Comparison of ENCODE assay signal across 15 cellular contexts in the genomic region with DNA sequence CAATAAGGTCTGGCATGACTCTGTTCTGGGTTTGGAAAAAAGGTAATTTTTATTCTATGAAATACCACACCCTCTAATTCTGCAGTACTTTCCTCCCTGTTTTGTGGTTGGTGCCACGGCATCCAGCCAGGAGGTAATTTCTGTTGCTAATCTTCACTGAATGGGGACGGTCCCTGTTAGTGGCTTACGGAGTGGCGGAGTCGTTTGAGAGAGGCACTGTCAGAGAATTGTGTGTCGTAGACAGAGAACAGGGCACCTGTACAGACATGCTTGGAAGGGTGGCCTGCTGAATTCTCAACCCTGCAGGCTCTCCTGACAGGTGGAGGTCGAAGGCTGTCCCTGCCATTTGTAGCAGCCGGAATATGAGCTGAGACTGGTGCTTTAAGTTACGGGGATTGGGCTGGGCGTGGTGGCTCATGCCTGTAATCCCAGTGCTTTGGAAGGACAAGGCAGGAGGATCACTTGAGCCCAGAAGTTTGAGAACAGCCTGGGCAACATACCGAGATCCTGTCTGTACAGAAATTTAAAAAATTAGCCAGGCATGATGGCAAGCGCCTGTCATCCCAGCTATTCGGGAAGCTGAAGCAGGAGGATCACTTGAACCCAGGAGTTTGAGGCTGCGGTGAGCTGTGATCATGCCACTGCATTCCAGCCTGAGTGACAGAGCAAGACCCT. TPM values are rescaled to one million over a fixed set of nuclear protein-coding genes. Genes with fewer than 3 reads are reported as not detected.
A peak's percentile ranks its signal among the peaks of the same experiment; 100 is the strongest.
DNase-seq lines count a peak whose midpoint lies in the region; ATAC-seq and TF ChIP-seq lines count a peak whose summit lies in the region.
"Had no signal": no experiment of that assay in that cellular context is flagged by ENCODE, and none has a peak within 500 bp of the region (broad histone marks: within the 10 kb centered on the region; RNA-seq: fewer than 3 reads in every experiment).

No MANE protein-coding gene starts in this region.

- POLR2A ChIA-PET in CD4-positive, alpha-beta T cell (lab: Charles Lee), result no interaction called here

- H3K27ac ChIP-seq in CD4-positive, alpha-beta T cell (ENCODE audit: low read depth, low read length), result no peak overlapping the region
- H3K27ac ChIP-seq in prostate gland, result peak overlapping the region; percentile 58 to 69
- H3K27ac ChIP-seq: brain microvascular endothelial cell, neural progenitor cell had no signal

- TF ChIP-seq POLR2A in prostate gland (IDR thresholded peaks at IDR 0.05), result no peak

- H3K4me3 ChIP-seq in prostate gland, result no peak overlapping the region
- H3K4me3 ChIP-seq: neural progenitor cell had no signal

- CTCF ChIA-PET in CD4-positive, alpha-beta T cell (lab: Charles Lee), result interaction anchor here (0.6 to 0.7 kb wide), 2 partner anchors 43 to 226 kb away, joined by 3 to 5 read pairs; no protein-coding TSS in a partner anchor

- peaks cover 33% of the 10 kb centered on the region for H3K4me1 Mint-ChIP-seq in T-helper 2 cell treated with Interferon-gamma antibody and Interleukin-4, amounts not matched to agents 5 μg/mL and 100 μg/mL, for 36 hours (ENCODE audit: low read depth)
- peaks cover 34% of the 10 kb centered on the region for H3K4me1 Mint-ChIP-seq in CD4-positive, alpha-beta T cell (ENCODE audit: low read depth)
- H3K4me1 Mint-ChIP-seq in activated naive CD8-positive, alpha-beta T cell treated with anti-CD3 and anti-CD28 coated beads, Interleukin-2, amount 50 U/mL, for 24 hours, result peaks cover 29% of the 10 kb centered on the region
- H3K4me1 Mint-ChIP-seq: neural progenitor cell had no signal

- no peaks in the 10 kb centered on the region for H3K27me3 Mint-ChIP-seq in T-helper 2 cell treated with Interferon-gamma antibody and Interleukin-4, amounts not matched to agents 5 μg/mL and 100 μg/mL, for 36 hours (ENCODE audit: low read depth)
- H3K27me3 Mint-ChIP-seq in CD4-positive, alpha-beta T cell, result no peaks in the 10 kb centered on the region
- H3K27me3 Mint-ChIP-seq in activated naive CD8-positive, alpha-beta T cell treated with anti-CD3 and anti-CD28 coated beads, Interleukin-2, amount 50 U/mL, for 24 hours, result no peaks in the 10 kb centered on the region

- WGBS in prostate gland, result 68% methylated on average over 14 of the region's 14 CpGs

- TF ChIP-seq CTCF in CD4-positive, alpha-beta T cell (IDR thresholded peaks at IDR 0.05), result no peak
- no peak for TF ChIP-seq CTCF in prostate gland (IDR thresholded peaks at IDR 0.05)

- H3K9me3 ChIP-seq in CD4-positive, alpha-beta T cell (ENCODE audit: control insufficient read depth, low read length), result no peaks in the 10 kb centered on the region
- no peaks in the 10 kb centered on the region for H3K9me3 ChIP-seq in prostate gland

- ATAC-seq in CD4-positive, alpha-beta T cell (ENCODE audit: poor library complexity), result no peak
- ATAC-seq in activated naive CD8-positive, alpha-beta T cell treated with anti-CD3 and anti-CD28 coated beads, Interleukin-2, amount 50 U/mL, for 24 hours, result peak; percentile 51
- ATAC-seq: Panc1 had no signal

- no peaks in the 10 kb centered on the region for H3K27me3 ChIP-seq in CD4-positive, alpha-beta T cell (ENCODE audit: control insufficient read depth, insufficient read depth, low read length)
- no peaks in the 10 kb centered on the region for H3K27me3 ChIP-seq in prostate gland (replicated peaks; ENCODE audit: insufficient read depth)
- H3K27me3 ChIP-seq: brain microvascular endothelial cell, neural progenitor cell had no signal

- intact Hi-C loops in CD4-positive, alpha-beta T cell (cut with DNase I, micrococcal nuclease), result no loop called here
- intact Hi-C loops in prostate gland (cut with DNase I), result loop anchor here (2.0 kb wide), 1 partner anchor 32 kb away; a partner anchor contains a TSS

- peaks cover 13% of the 10 kb centered on the region for H3K4me1 ChIP-seq in prostate gland (replicated peaks)
- H3K4me1 ChIP-seq: neural progenitor cell had no signal

- no peaks in the 10 kb centered on the region for H3K9me3 Mint-ChIP-seq in T-helper 2 cell treated with Interferon-gamma antibody and Interleukin-4, amounts not matched to agents 5 μg/mL and 100 μg/mL, for 36 hours
- no peaks in the 10 kb centered on the region for H3K9me3 Mint-ChIP-seq in CD4-positive, alpha-beta T cell
- no peaks in the 10 kb centered on the region for H3K9me3 Mint-ChIP-seq in activated naive CD8-positive, alpha-beta T cell treated with anti-CD3 and anti-CD28 coated beads, Interleukin-2, amount 50 U/mL, for 24 hours
- H3K9me3 Mint-ChIP-seq: neural progenitor cell had no signal

- no peaks in the 10 kb centered on the region for H3K36me3 ChIP-seq in prostate gland
- H3K36me3 ChIP-seq: neural progenitor cell had no signal

- H3K4me3 Mint-ChIP-seq in T-helper 2 cell treated with Interferon-gamma antibody and Interleukin-4, amounts not matched to agents 5 μg/mL and 100 μg/mL, for 36 hours, result peak overlapping the region; percentile 51
- H3K4me3 Mint-ChIP-seq in CD4-positive, alpha-beta T cell, result no peak overlapping the region
- no peak overlapping the region for H3K4me3 Mint-ChIP-seq in activated naive CD8-positive, alpha-beta T cell treated with anti-CD3 and anti-CD28 coated beads, Interleukin-2, amount 50 U/mL, for 24 hours
- H3K4me3 Mint-ChIP-seq: neural progenitor cell had no signal

- no peak for DNase-seq in T-helper 2 cell treated with Interferon-gamma antibody and Interleukin-4, amounts not matched to agents 5 μg/mL and 100 μg/mL, for 36 hours (ENCODE audit: low spot score)
- DNase-seq in T-helper 2 cell (no peak), prostate gland (ENCODE audit: low spot score) (no peak), GDM1 (lab: John Stamatoyannopoulos, UW) (no peak), NCI-H524 treated with DMSO at 0.1 percent for 48 hours (lab: John Stamatoyannopoulos, UW) (no peak), AG08395 (ENCODE audit: low spot score) (no peak)
- DNase-seq in CD4-positive, alpha-beta T cell, result no peak
- DNase-seq in activated naive CD8-positive, alpha-beta T cell treated with anti-CD3 and anti-CD28 coated beads, Interleukin-2, amount 50 U/mL, for 24 hours, result no peak
- DNase-seq: brain microvascular endothelial cell, DMS79, NCI-H1417, NCI-H510A treated with DMSO at 0.1 percent for 48 hours, T1000 had no signal

- H3K36me3 Mint-ChIP-seq in T-helper 2 cell treated with Interferon-gamma antibody and Interleukin-4, amounts not matched to agents 5 μg/mL and 100 μg/mL, for 36 hours (ENCODE audit: low read depth), result peaks cover 27% of the 10 kb centered on the region
- H3K36me3 Mint-ChIP-seq in CD4-positive, alpha-beta T cell (ENCODE audit: low read depth), result peaks cover 9% of the 10 kb centered on the region
- peaks cover 18% of the 10 kb centered on the region for H3K36me3 Mint-ChIP-seq in activated naive CD8-positive, alpha-beta T cell treated with anti-CD3 and anti-CD28 coated beads, Interleukin-2, amount 50 U/mL, for 24 hours (ENCODE audit: low read depth)

- peak overlapping the region; percentile 80 for H3K27ac Mint-ChIP-seq in T-helper 2 cell treated with Interferon-gamma antibody and Interleukin-4, amounts not matched to agents 5 μg/mL and 100 μg/mL, for 36 hours
- peak overlapping the region; percentile 87 for H3K27ac Mint-ChIP-seq in CD4-positive, alpha-beta T cell
- no peak overlapping the region for H3K27ac Mint-ChIP-seq in activated naive CD8-positive, alpha-beta T cell treated with anti-CD3 and anti-CD28 coated beads, Interleukin-2, amount 50 U/mL, for 24 hours
- H3K27ac Mint-ChIP-seq: neural progenitor cell had no signal

RNA-seq across cellular contexts. Expression of a gene that starts 33.2 kb away (rescaled TPM):
- total RNA-seq in CD4-positive, alpha-beta T cell, result 10 to 100 TPM; 10.1 to 13.2 TPM
- total RNA-seq in prostate gland, result 10 to 100 TPM; 58.2 to 75.1 TPM

RNA-seq across cellular contexts. Expression of a gene that starts 57.9 kb away (rescaled TPM):
- 100 to 1,000 TPM; 239 to 242 TPM for total RNA-seq in CD4-positive, alpha-beta T cell
- 10 to 100 TPM; 52.3 to 61.7 TPM for total RNA-seq in prostate gland

Comparison
In these comparisons a context has a peak if more than half of its experiments do, and no peak if none do; other contexts are left out.
1. RNA of a gene that starts 33.2 kb away (total RNA-seq): 58.2 to 75.1 TPM in prostate gland; 10.1 to 13.2 TPM in CD4-positive, alpha-beta T cell; every median in the first group is over 4 times any median in the second.